ENCODE assay signal across 24 cellular contexts in the genomic region with DNA sequence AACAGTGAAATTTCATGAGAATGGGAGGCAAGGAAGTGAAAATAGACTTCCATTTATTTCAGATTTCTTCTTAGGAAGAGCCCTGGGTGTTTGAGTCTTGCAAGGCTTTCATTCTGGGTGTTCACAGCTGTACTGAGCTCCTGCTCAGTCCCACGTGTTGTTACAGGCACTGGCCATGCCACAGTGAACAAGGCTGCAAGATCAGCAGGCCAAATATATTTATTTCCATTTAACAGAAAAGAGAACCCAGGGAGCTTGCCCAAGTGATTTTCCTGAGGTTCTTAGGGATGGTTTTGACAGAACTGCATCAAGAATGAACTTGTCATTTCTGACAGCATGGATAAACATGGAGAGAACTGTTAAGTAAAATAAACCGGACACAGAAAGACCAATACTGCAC. TPM values are rescaled to one million over a fixed set of nuclear protein-coding genes. Genes with fewer than 3 reads are reported as not detected.
DNase-seq lines count a peak whose midpoint lies in the region; ATAC-seq and TF ChIP-seq lines count a peak whose summit lies in the region.
"Had no signal": no experiment of that assay in that cellular context is flagged by ENCODE, and none has a peak within 500 bp of the region (broad histone marks: within the 10 kb centered on the region; RNA-seq: fewer than 3 reads in every experiment).

No MANE protein-coding gene starts in this region.

- peak overlapping the region; percentile 64 for H3K27ac Mint-ChIP-seq in dendritic cell treated with granulocyte-macrophage colony-stimulating factor and Interleukin-4, amounts not matched to agents 40 ng/mL and 50 ng/mL, for 4 days
- H3K27ac Mint-ChIP-seq: activated CD4-positive, alpha-beta T cell treated with anti-CD3 and anti-CD28 coated beads, Interleukin-2, amount 10 ng/mL, durations not matched to agents 24 days and 14 days; CD4-positive, alpha-beta memory T cell; effector memory CD8-positive, alpha-beta T cell; T-cell had no signal

- no peak overlapping the region for H3K14ac ChIP-seq in IMR-90 (replicated peaks; ENCODE audit: low read depth, low read length)

- H3K4me1 Mint-ChIP-seq in dendritic cell treated with granulocyte-macrophage colony-stimulating factor and Interleukin-4, amounts not matched to agents 40 ng/mL and 50 ng/mL, for 4 days (ENCODE audit: low read depth), result peaks cover 18% of the 10 kb centered on the region
- H3K4me1 Mint-ChIP-seq: activated CD4-positive, alpha-beta T cell treated with anti-CD3 and anti-CD28 coated beads, Interleukin-2, amount 10 ng/mL, durations not matched to agents 24 days and 14 days; CD4-positive, alpha-beta memory T cell; T-cell had no signal

- POLR2A ChIA-PET in IMR-90 (lab: Charles Lee; ENCODE audit: unreplicated experiment), result no interaction called here

- no peak overlapping the region for H2AK5ac ChIP-seq in IMR-90 (ENCODE audit: low read depth, low read length)

- H4K91ac ChIP-seq in IMR-90 (ENCODE audit: insufficient read depth, low read depth, low read length), result no peak overlapping the region

- no peak overlapping the region for H3K4me3 Mint-ChIP-seq in dendritic cell treated with granulocyte-macrophage colony-stimulating factor and Interleukin-4, amounts not matched to agents 40 ng/mL and 50 ng/mL, for 4 days
- H3K4me3 Mint-ChIP-seq: activated CD4-positive, alpha-beta T cell treated with anti-CD3 and anti-CD28 coated beads, Interleukin-2, amount 10 ng/mL, durations not matched to agents 24 days and 14 days; CD4-positive, alpha-beta memory T cell; effector memory CD8-positive, alpha-beta T cell; T-cell had no signal

- BruUV-seq in IMR-90 (replicated peaks; lab: Mats Ljungman, UMichigan), result no TSS peak

- no peak overlapping the region for H3K9ac ChIP-seq in IMR-90 (ENCODE audit: low read depth, low read length)

- no peak for TF ChIP-seq RAD21 in IMR-90 (IDR thresholded peaks at IDR 0.05; ENCODE audit: low read length)

- H3K56ac ChIP-seq in IMR-90 (ENCODE audit: extremely low read depth, insufficient read depth, low read length), result no peak overlapping the region

- H3K4me2 ChIP-seq in IMR-90 (ENCODE audit: low read depth, low read length), result no peak overlapping the region

- in situ Hi-C loops in IMR-90 (cut with MboI; ENCODE audit: low sequenced_read_pairs), result no loop called here

- peaks cover 2% of the 10 kb centered on the region; the same call in 1 of the 2 replicates for H3K4me1 ChIP-seq in IMR-90 (ENCODE audit: control insufficient read depth, insufficient read depth, low read length)
- peaks cover 2 to 55% (median 28%) of the 10 kb centered on the region in 9 donors for H3K4me1 ChIP-seq in heart right ventricle
- H3K4me1 ChIP-seq in psoas muscle, result peaks cover 37% of the 10 kb centered on the region

- H3K23ac ChIP-seq in IMR-90 (ENCODE audit: low read depth, low read length), result no peak overlapping the region

- no peak overlapping the region for H3K4ac ChIP-seq in IMR-90 (ENCODE audit: low read depth, low read length)

- H2BK120ac ChIP-seq in IMR-90 (ENCODE audit: low read depth, low read length), result no peak overlapping the region

- H3K36me3 ChIP-seq in IMR-90 (ENCODE audit: control insufficient read depth, insufficient read depth, low read length) (no peaks in the 10 kb centered on the region), heart right ventricle (no peaks in the 10 kb centered on the region), psoas muscle (ENCODE audit: insufficient read depth in 1 of 2, low read depth in 1 of 2) (no peaks in the 10 kb centered on the region)
- H3K36me3 ChIP-seq: MG63, ovary had no signal

- no peaks in the 10 kb centered on the region for H3K79me1 ChIP-seq in IMR-90 (ENCODE audit: low read depth in 1 of 2, low read length in 2 of 2)

- dilution Hi-C loops in IMR-90 (cut with HindIII; ENCODE audit: low sequenced_read_pairs, unreplicated experiment), result no loop called here

- no peak for TF ChIP-seq CTCF in IMR-90 (conservative IDR thresholded peaks at IDR 0.05; ENCODE audit: low read depth, low read length)
- TF ChIP-seq CTCF in heart right ventricle (IDR thresholded peaks at IDR 0.05), result no peak
- TF ChIP-seq CTCF in psoas muscle (IDR thresholded peaks at IDR 0.05), result no peak

- TF ChIP-seq POLR2A in IMR-90 (IDR thresholded peaks at IDR 0.05; ENCODE audit: low read depth, low read length) (no peak), GM18505 (IDR thresholded peaks at IDR 0.05; ENCODE audit: borderline replicate concordance, extremely low read depth, insufficient read depth, insufficient read length) (no peak)

- H3K18ac ChIP-seq in IMR-90 (ENCODE audit: low read depth, low read length), result no peak overlapping the region

- H3K4me3 ChIP-seq in IMR-90 (ENCODE audit: insufficient read depth, low read depth, low read length) (no peak overlapping the region), heart right ventricle (no peak overlapping the region), psoas muscle (peak overlapping the region; percentile 14)
- H3K4me3 ChIP-seq: MG63, ovary had no signal

- no peaks in the 10 kb centered on the region for H3K9me3 ChIP-seq in IMR-90 (ENCODE audit: control insufficient read depth, insufficient read depth, low read length)
- H3K9me3 ChIP-seq in heart right ventricle, result no peaks in the 10 kb centered on the region
- no peaks in the 10 kb centered on the region for H3K9me3 ChIP-seq in psoas muscle
- H3K9me3 ChIP-seq: MG63, ovary had no signal

- H2AK9ac ChIP-seq in IMR-90 (replicated peaks; ENCODE audit: low read depth, low read length, poor library complexity), result no peak overlapping the region

- H3K27me3 Mint-ChIP-seq in dendritic cell treated with granulocyte-macrophage colony-stimulating factor and Interleukin-4, amounts not matched to agents 40 ng/mL and 50 ng/mL, for 4 days, result no peaks in the 10 kb centered on the region
- H3K27me3 Mint-ChIP-seq: activated CD4-positive, alpha-beta T cell treated with anti-CD3 and anti-CD28 coated beads, Interleukin-2, amount 10 ng/mL, durations not matched to agents 24 days and 14 days; CD4-positive, alpha-beta memory T cell; effector memory CD8-positive, alpha-beta T cell; T-cell had no signal

- ATAC-seq in IMR-90 (ENCODE audit: low read depth) (no peak), heart right ventricle (peak in 6 of 8 donors; percentile 37 to 78 (median 62)), psoas muscle (peak; percentile 58 to 73 (median 61)), GM18505 (IDR thresholded peaks at IDR 0.05; ENCODE audit: unreplicated experiment) (no peak)
- ATAC-seq: effector memory CD8-positive, alpha-beta T cell; HCT116; T-cell had no signal

- no peak overlapping the region for H2BK20ac ChIP-seq in IMR-90 (ENCODE audit: low read depth, low read length)

- H3K27me3 ChIP-seq in IMR-90 (ENCODE audit: control insufficient read depth, insufficient read depth, low read length), result no peaks in the 10 kb centered on the region
- no peaks in the 10 kb centered on the region for H3K27me3 ChIP-seq in heart right ventricle
- no peaks in the 10 kb centered on the region for H3K27me3 ChIP-seq in psoas muscle (ENCODE audit: insufficient read depth in 3 of 3, low read length in 2 of 3)
- H3K27me3 ChIP-seq: MG63, ovary had no signal

- H2AFZ ChIP-seq in IMR-90 (replicated peaks; ENCODE audit: low read length, poor library complexity), result no peak overlapping the region

- H2BK15ac ChIP-seq in IMR-90 (ENCODE audit: low read depth, low read length), result no peak overlapping the region

- CTCF ChIA-PET in IMR-90 (lab: Yijun Ruan, JAX), result no interaction called here

- no peaks in the 10 kb centered on the region for H3K9me1 ChIP-seq in IMR-90 (ENCODE audit: insufficient read depth, low read length)

- no peaks in the 10 kb centered on the region for H4K20me1 ChIP-seq in IMR-90 (ENCODE audit: insufficient read depth, low read length)

- H3K36me3 Mint-ChIP-seq in dendritic cell treated with granulocyte-macrophage colony-stimulating factor and Interleukin-4, amounts not matched to agents 40 ng/mL and 50 ng/mL, for 4 days (ENCODE audit: low read depth), result no peaks in the 10 kb centered on the region
- H3K36me3 Mint-ChIP-seq: CD4-positive, alpha-beta memory T cell; T-cell had no signal

- peaks cover 8% of the 10 kb centered on the region for H3K9me3 Mint-ChIP-seq in dendritic cell treated with granulocyte-macrophage colony-stimulating factor and Interleukin-4, amounts not matched to agents 40 ng/mL and 50 ng/mL, for 4 days
- H3K9me3 Mint-ChIP-seq: activated CD4-positive, alpha-beta T cell treated with anti-CD3 and anti-CD28 coated beads, Interleukin-2, amount 10 ng/mL, durations not matched to agents 24 days and 14 days had no signal

- H4K8ac ChIP-seq in IMR-90 (ENCODE audit: low read depth in 2 of 2, low read length in 2 of 2), result no peak overlapping the region

- DNase-seq in IMR-90 (peak; percentile 33), heart right ventricle (no peak), psoas muscle (peak; percentile 21 to 40), NOMO-1 (lab: John Stamatoyannopoulos, UW; ENCODE audit: unreplicated experiment in 2 of 2) (no peak), HUDEP-2 (lab: John Stamatoyannopoulos, UW; ENCODE audit: unreplicated experiment in 76 of 76) (no peak), NCI-H1930 (lab: John Stamatoyannopoulos, UW) (no peak)
- DNase-seq: activated CD4-positive, alpha-beta T cell treated with anti-CD3 and anti-CD28 coated beads, Interleukin-2, amount 10 ng/mL, durations not matched to agents 24 days and 14 days; activated effector memory CD4-positive, alpha-beta T cell treated with Interleukin-2 at 50 U/mL for 16 hours; CD4-positive, alpha-beta memory T cell; cerebellar nuclear complex; DMS53; effector memory CD8-positive, alpha-beta T cell; MG63; NCI-H1436 treated with DMSO at 0.1 percent for 48 hours; NCI-H2171 treated with DMSO at 0.1 percent for 48 hours; SHP77 treated with DMSO at 0.1 percent for 48 hours; small intestine; stimulated activated CD8-positive, alpha-beta memory T cell treated with anti-CD3 and anti-CD28 coated beads, Interleukin-4, amount 100 ng/mL, for 48 hours; T-cell had no signal

- intact Hi-C loops in IMR-90 (cut with micrococcal nuclease) (no loop called here), heart right ventricle (cut with DNase I) (loop anchor here in 1 of 10 donors (10.0 kb wide), 1 partner anchor 61 kb away; no protein-coding TSS in a partner anchor), psoas muscle (cut with DNase I) (no loop called here)
- intact Hi-C loops in dendritic cell treated with granulocyte-macrophage colony-stimulating factor and Interleukin-4, amounts not matched to agents 40 ng/mL and 50 ng/mL, for 4 days (cut with micrococcal nuclease), result no loop called here

- H4K5ac ChIP-seq in IMR-90 (ENCODE audit: low read depth, low read length), result no peak overlapping the region

- no CpG with 5 or more reads among the region's 2 CpGs for WGBS in IMR-90 (ENCODE audit: extremely low coverage in 2 of 2, insufficient read length in 1 of 2), 2 experiments
- 41 to 65% methylated on average over 2 of the region's 2 CpGs for WGBS in heart right ventricle, 2 donors
- WGBS in psoas muscle, 3 donors, result 47 to 58% (median 58%) methylated on average over 2 of the region's 2 CpGs

- H3K27ac ChIP-seq in IMR-90 (ENCODE audit: insufficient read depth, low read length), result no peak overlapping the region
- peak overlapping the region in 9 of 10 donors; percentile 11 to 79 (median 63) for H3K27ac ChIP-seq in heart right ventricle
- peak overlapping the region; percentile 73 for H3K27ac ChIP-seq in psoas muscle
- H3K27ac ChIP-seq: ovary had no signal

- H2BK5ac ChIP-seq in IMR-90 (ENCODE audit: low read depth, low read length, poor library complexity, severe bottlenecking), result no peak overlapping the region

RNA-seq across cellular contexts. Expression of a gene that starts 54.5 kb away (rescaled TPM):
- total RNA-seq in IMR-90 (2012; rRNA removed) (0.54 and 0.56 TPM in 2 replicates), heart right ventricle (1,000 to 10,000 TPM in 5 of 10 donors, 100 to 1,000 TPM in 5; 509 to 1,458 (median 988) TPM), psoas muscle (100 to 1,000 TPM; 149 to 662 (median 240) TPM)
- polyA plus RNA-seq in IMR-90 (2012; rRNA removed) (0.19 and 0.52 TPM in 2 replicates), heart right ventricle (100 to 1,000 TPM; 190 to 586 TPM), psoas muscle (100 to 1,000 TPM; 166 to 273 (median 171) TPM)
- polyA plus RNA-seq in IMR-90 (2012; cell fraction: cytosol; rRNA removed), result 0.04 and 0.05 TPM in 2 replicates
- polyA plus RNA-seq in IMR-90 (2012; cell fraction: nucleus; rRNA removed; ENCODE audit: low replicate concordance), result 0.03 and 0.47 TPM in 2 replicates
- total RNA-seq: activated CD4-positive, alpha-beta T cell treated with anti-CD3 and anti-CD28 coated beads, Interleukin-2, amount 10 ng/mL, durations not matched to agents 24 days and 14 days; OCI-LY7 had no signal

Comparison
In these comparisons a context has a peak if more than half of its experiments do, and no peak if none do; other contexts are left out.
1. ATAC-seq: peak in heart right ventricle (6 of 8) and psoas muscle (4 of 4); none in IMR-90 (single experiment) and GM18505 (single experiment).
2. DNase-seq: peak in IMR-90 (single experiment) and psoas muscle (2 of 2); none in heart right ventricle (0 of 2), NOMO-1 (0 of 2), HUDEP-2 (0 of 76) and NCI-H1930 (0 of 2).
3. RNA of a gene that starts 54.5 kb away (total RNA-seq): 509 to 1,458 TPM in heart right ventricle and 149 to 662 TPM in psoas muscle; 0.54 to 0.56 TPM in IMR-90; every median in the first group is over 10 times any median in the second.